ENCODE assay signal across 8 cellular contexts in the genomic region with DNA sequence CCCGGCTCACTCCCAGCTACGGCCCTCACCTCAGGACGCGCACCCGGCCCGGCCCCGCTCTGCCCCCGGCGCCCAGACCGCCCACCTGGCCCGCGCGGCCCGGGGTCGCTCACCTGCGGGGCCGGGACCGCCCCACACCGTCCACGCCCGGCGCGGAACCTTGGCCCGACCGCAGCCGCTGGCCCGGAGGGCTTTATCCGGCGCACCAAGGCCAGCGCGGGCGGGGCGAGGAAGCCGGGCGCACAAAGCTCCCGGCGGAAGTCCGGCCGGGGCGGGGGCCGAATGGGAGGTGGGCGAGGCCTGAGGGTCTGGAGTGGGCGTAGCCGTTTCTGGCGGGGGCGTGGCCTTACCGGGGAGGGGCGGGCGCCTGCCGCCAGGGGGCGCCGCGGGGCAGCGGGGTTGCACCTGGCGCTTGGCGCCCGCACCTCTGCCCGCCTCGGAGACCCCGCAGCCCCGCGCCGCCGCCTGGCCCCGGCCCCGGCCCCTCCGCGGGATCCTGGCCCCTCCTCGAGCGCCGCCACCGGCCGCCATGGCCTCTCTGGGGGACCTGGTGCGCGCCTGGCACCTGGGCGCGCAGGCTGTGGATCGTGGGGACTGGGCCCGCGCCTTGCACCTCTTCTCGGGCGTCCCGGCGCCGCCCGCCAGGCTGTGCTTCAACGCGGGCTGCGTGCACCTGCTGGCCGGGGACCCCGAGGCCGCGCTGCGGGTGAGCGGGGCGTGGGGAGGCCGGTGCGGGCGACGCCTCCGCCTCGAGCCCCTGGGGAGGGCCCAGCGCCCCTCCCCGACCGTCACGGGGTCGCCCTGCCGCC. TPM values are rescaled to one million over a fixed set of nuclear protein-coding genes. Genes with fewer than 3 reads are reported as not detected.
DNase-seq lines count a peak whose midpoint lies in the region; ATAC-seq and TF ChIP-seq lines count a peak whose summit lies in the region.

Gene EXD3, minus strand, starts transcription at position 162 of the 809 bp plus-strand sequence. CDS start 27,805 bp downstream, outside the sequence.
Gene NOXA1, plus strand, starts transcription at position 393 of the 809 bp plus-strand sequence. Its CDS starts 137 bp downstream, at position 530.

- peak; percentile 86 for ATAC-seq in HG02678 (IDR thresholded peaks at IDR 0.05; ENCODE audit: unreplicated experiment)
- peak; percentile 97 for ATAC-seq in upper lobe of right lung

- TF ChIP-seq CTCF in GM12874 (IDR thresholded peaks at IDR 0.05; ENCODE audit: insufficient read depth, low read depth, low read length) (peak; percentile 90), adrenal gland (IDR thresholded peaks at IDR 0.05) (peak; percentile 7 to 87 (median 54)), left ventricle myocardium inferior (IDR thresholded peaks at IDR 0.05; ENCODE audit: borderline replicate concordance) (peak; percentile 80), prostate gland (IDR thresholded peaks at IDR 0.05) (peak; percentile 70 to 93 (median 92)), upper lobe of right lung (IDR thresholded peaks at IDR 0.05) (peak; percentile 41)

- no peaks in the 10 kb centered on the region for H3K27me3 ChIP-seq in adrenal gland
- no peaks in the 10 kb centered on the region for H3K27me3 ChIP-seq in left ventricle myocardium inferior (ENCODE audit: low read depth)
- H3K27me3 ChIP-seq in prostate gland (replicated peaks; ENCODE audit: insufficient read depth) = no peaks in the 10 kb centered on the region
- no peaks in the 10 kb centered on the region for H3K27me3 ChIP-seq in upper lobe of right lung

- H3K4me1 ChIP-seq in adrenal gland (replicated peaks in 1 of 2) (peaks cover 0 to 19% of the 10 kb centered on the region in 2 donors), left ventricle myocardium inferior (peaks cover 46% of the 10 kb centered on the region), prostate gland (replicated peaks) (no peaks in the 10 kb centered on the region), upper lobe of right lung (peaks cover 13% of the 10 kb centered on the region)

- H3K36me3 ChIP-seq in adrenal gland (replicated peaks in 1 of 2) (no peaks in the 10 kb centered on the region), left ventricle myocardium inferior (no peaks in the 10 kb centered on the region), prostate gland (no peaks in the 10 kb centered on the region), upper lobe of right lung (no peaks in the 10 kb centered on the region)

- peak within 1 kb of the TSS in 4 of 5 donors; percentile 18 to 86 (median 62) for H3K27ac ChIP-seq in adrenal gland
- H3K27ac ChIP-seq in left ventricle myocardium inferior (replicated peaks) = peak within 1 kb of the TSS; percentile 85
- H3K27ac ChIP-seq in prostate gland = peak within 1 kb of the TSS; percentile 69 to 76
- peak within 1 kb of the TSS; percentile 79 for H3K27ac ChIP-seq in upper lobe of right lung

- DNase-seq in NCI-H128 (lab: John Stamatoyannopoulos, UW; ENCODE audit: unreplicated experiment) = peak; percentile 89
- DNase-seq in T follicular helper cell (ENCODE audit: low read depth) = peak; percentile 86
- peak; percentile 94 to 96 (median 95) for DNase-seq in adrenal gland
- DNase-seq in left ventricle myocardium inferior = peak; percentile 93
- peak; percentile 92 for DNase-seq in prostate gland (ENCODE audit: low spot score)
- DNase-seq in upper lobe of right lung = peak; percentile 98

- H3K9me3 ChIP-seq in adrenal gland (replicated peaks in 1 of 3) (no peaks in the 10 kb centered on the region), left ventricle myocardium inferior (replicated peaks) (no peaks in the 10 kb centered on the region), prostate gland (no peaks in the 10 kb centered on the region), upper lobe of right lung (no peaks in the 10 kb centered on the region)

- WGBS in adrenal gland, 4 donors = 1 to 3% (median 1%) methylated on average over 12 to 106 of the region's 108 CpGs; no CpG with 5 or more reads in 1 of the 4 donors
- 1% methylated on average over 79 of the region's 108 CpGs for WGBS in prostate gland

- peak within 1 kb of the TSS; percentile 39 to 98 (median 84) for H3K4me3 ChIP-seq in adrenal gland
- H3K4me3 ChIP-seq in left ventricle myocardium inferior = peak within 1 kb of the TSS; percentile 96
- peak within 1 kb of the TSS; percentile 80 to 98 for H3K4me3 ChIP-seq in prostate gland
- H3K4me3 ChIP-seq in upper lobe of right lung = peak within 1 kb of the TSS; percentile 88

- intact Hi-C loops in adrenal gland (cut with DNase I) = loop anchor here in 1 of 2 donors (2.0 kb wide), 1 partner anchor 22 kb away; no protein-coding TSS in a partner anchor
- intact Hi-C loops in left ventricle myocardium inferior (cut with micrococcal nuclease) = no loop called here
- intact Hi-C loops in prostate gland (cut with DNase I) = no loop called here
- intact Hi-C loops in upper lobe of right lung (cut with DNase I) = no loop called here

- TF ChIP-seq POLR2A in adrenal gland (IDR thresholded peaks at IDR 0.05) (peak; percentile 43 to 60), prostate gland (IDR thresholded peaks at IDR 0.05) (peak; percentile 67)

RNA-seq across cellular contexts. Expression of gene EXD3, which starts in this region (rescaled TPM):
- total RNA-seq in adrenal gland = 10 to 100 TPM in 7 of 8 donors, 1 to 10 TPM in 1; 8.5 to 38.6 (median 23.9) TPM
- 100 to 1,000 TPM in 1 of 3 donors, 10 to 100 TPM in 1, 1 to 10 TPM in 1; 1.2 to 111 (median 41.0) TPM for polyA plus RNA-seq in adrenal gland
- 9.2 TPM for total RNA-seq in left ventricle myocardium inferior
- 10 to 100 TPM; 32.6 to 44.8 TPM for total RNA-seq in prostate gland
- total RNA-seq in upper lobe of right lung = 27.3 TPM

RNA-seq across cellular contexts. Expression of gene NOXA1, which starts in this region (rescaled TPM):
- 10 to 100 TPM in 2 of 8 donors, 1 to 10 TPM in 6; 4.4 to 12.6 (median 9.3) TPM for total RNA-seq in adrenal gland
- 10 to 100 TPM in 2 of 3 donors, not detected in 1; 23.5 to 50.7 TPM for polyA plus RNA-seq in adrenal gland
- total RNA-seq in left ventricle myocardium inferior = 2.0 TPM
- total RNA-seq in prostate gland = 10 to 100 TPM in 1 of 2 donors, 1 to 10 TPM in 1; 7.5 to 17.1 TPM
- 6.5 TPM for total RNA-seq in upper lobe of right lung

Comparison
In these comparisons a context has a peak if more than half of its experiments do, and no peak if none do; other contexts are left out.
1. Peak in every context shown above with its lines: DNase-seq, ATAC-seq, H3K4me3 ChIP-seq and H3K27ac ChIP-seq.
2. CTCF ChIP-seq: peak in every context shown above with its lines; median percentile 92 in prostate gland; 90 in GM12874; 80 in left ventricle myocardium inferior; 54 in adrenal gland; 41 in upper lobe of right lung.